In the genomic region with DNA sequence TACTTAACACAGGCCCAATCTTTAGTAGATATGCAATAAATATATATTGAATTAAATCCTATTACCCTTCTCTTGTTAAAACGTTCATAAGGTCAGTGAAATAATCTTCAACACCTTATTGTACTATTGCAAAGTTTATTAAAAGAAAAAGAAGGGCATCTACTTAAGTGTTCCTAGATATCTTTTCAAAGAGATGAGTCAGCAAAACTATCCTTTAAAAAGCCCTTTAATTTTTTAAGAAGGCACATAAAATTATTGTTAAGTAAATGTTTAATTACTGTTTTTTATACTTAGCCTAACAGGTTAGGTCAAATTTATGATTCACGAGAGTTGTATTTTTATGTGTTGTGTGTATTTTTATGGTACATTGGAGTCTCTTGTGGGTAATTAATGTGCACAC, we compare ENCODE assay signal across 27 cellular contexts.
"Had no signal": no experiment of that assay in that cellular context is flagged by ENCODE, and none has a peak within 500 bp of the region (broad histone marks: within the 10 kb centered on the region; RNA-seq: fewer than 3 reads in every experiment).

No MANE protein-coding gene starts in this region.

- DNase-seq: naive thymus-derived CD8-positive, alpha-beta T cell; nephron progenitor cell; nucleus accumbens; posterior cingulate gyrus; psoas muscle; right cardiac atrium; spleen; stimulated activated CD4-positive, alpha-beta T cell treated with anti-CD3 and anti-CD28 coated beads, Interleukin-12 subunit alpha, Interleukin-12 subunit beta, amount 100 ng/mL, for 4 hours; stimulated activated CD4-positive, alpha-beta T cell treated with anti-CD3 and anti-CD28 coated beads, Interleukin-1b, Interleukin-23, amount 100 ng/mL, for 48 hours; stimulated activated CD4-positive, alpha-beta T cell treated with anti-CD3 and anti-CD28 coated beads, Interleukin-4, amount 100 ng/mL, for 1 hour; stimulated activated naive B cell treated with anti-CD40 and anti-IgM and Interleukin-4, amounts not matched to agents 10 μg/mL and 1 μg/mL and 100 μg/mL, for 72 hours; stimulated activated naive CD4-positive, alpha-beta T cell treated with Interleukin-2 at 50 U/mL for 16 hours; stomach; thyroid gland; trophoblast cell; upper lobe of left lung had no signal

- H3K9ac ChIP-seq: parathyroid adenoma had no signal

- H3K36me3 ChIP-seq: neutrophil, spleen, stomach, thoracic aorta, thyroid gland, tibial nerve, upper lobe of left lung, vagina had no signal

- H3K27me3 ChIP-seq: neutrophil, spleen, stomach, thyroid gland, tibial nerve, upper lobe of left lung, vagina had no signal

- ATAC-seq: naive thymus-derived CD8-positive, alpha-beta T cell; natural killer cell treated with Interleukin-12 subunit alpha and Interleukin-12 subunit beta and Interleukin-15 and Interleukin-18, amount 100 ng/mL, for 72 hours; psoas muscle; right cardiac atrium; sciatic nerve; stimulated activated effector memory CD8-positive, alpha-beta T cell treated with anti-CD3 and anti-CD28 coated beads, Interleukin-12 subunit alpha, Interleukin-12 subunit beta, amount 100 ng/mL, for 72 hours; stimulated activated naive B cell treated with anti-CD40 and anti-IgM and Interleukin-4, amounts not matched to agents 10 μg/mL and 1 μg/mL and 100 μg/mL, for 72 hours had no signal

- FAIRE-seq: urothelium cell line had no signal

- H3K4me3 ChIP-seq: psoas muscle, skin epidermis, smooth muscle cell, spleen, stomach, thoracic aorta, thyroid gland, tibial nerve, upper lobe of left lung, vagina had no signal

- H2AFZ ChIP-seq: parathyroid adenoma had no signal

- H3K9me3 ChIP-seq: neutrophil, psoas muscle, thoracic aorta, thyroid gland, tibial nerve, upper lobe of left lung, vagina had no signal

- H3K4me1 ChIP-seq: parathyroid adenoma, psoas muscle, spleen, stomach, thyroid gland, tibial nerve, upper lobe of left lung, vagina had no signal

- H3K79me2 ChIP-seq: parathyroid adenoma had no signal

- H3K4me2 ChIP-seq: smooth muscle cell had no signal

- H3K27ac ChIP-seq: neutrophil, parathyroid adenoma, psoas muscle, skin epidermis, spleen, stomach, thoracic aorta, thyroid gland, tibial nerve, upper lobe of left lung, vagina had no signal
